Comparison of ENCODE assay signal across 17 cellular contexts in the genomic region with DNA sequence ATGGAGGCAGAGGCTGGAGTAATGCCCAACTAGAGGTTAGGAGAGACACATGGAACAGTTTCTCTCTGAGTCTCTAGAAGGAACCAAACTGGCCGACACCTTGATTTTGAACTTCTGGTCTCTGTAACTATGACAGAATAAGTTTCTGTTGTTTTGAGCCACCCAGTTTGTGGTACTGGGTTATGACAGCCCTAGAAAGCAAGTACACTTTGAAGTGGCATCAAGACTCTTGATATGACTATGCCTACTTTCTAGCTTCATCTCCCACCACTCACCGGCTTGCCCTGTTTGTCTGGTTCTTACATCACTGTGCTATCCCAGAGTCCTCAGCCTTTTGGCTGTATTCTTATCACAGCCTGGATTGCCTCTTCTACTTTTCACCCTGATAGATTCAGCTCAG.
DNase-seq lines count a peak whose midpoint lies in the region; ATAC-seq and TF ChIP-seq lines count a peak whose summit lies in the region.
"Had no signal": no experiment of that assay in that cellular context is flagged by ENCODE, and none has a peak within 500 bp of the region (broad histone marks: within the 10 kb centered on the region; RNA-seq: fewer than 3 reads in every experiment).

No MANE protein-coding gene starts in this region.

- H3K27me3 Mint-ChIP-seq in activated naive CD4-positive, alpha-beta T cell treated with anti-CD3 and anti-CD28 coated beads for 36 hours (ENCODE audit: low read depth): peaks cover 17% of the 10 kb centered on the region
- H3K27me3 Mint-ChIP-seq in activated naive CD4-positive, alpha-beta T cell treated with anti-CD3 and anti-CD28 coated beads, Interleukin-2, amount 10 ng/mL, durations not matched to agents 7 days and 5 days: peaks cover 15% of the 10 kb centered on the region

- no peak overlapping the region for H3K27ac ChIP-seq in RWPE1

- ATAC-seq in GM21619 (IDR thresholded peaks at IDR 0.05; ENCODE audit: unreplicated experiment): peak; percentile 73
- peak; percentile 83 for ATAC-seq in HG03378 (IDR thresholded peaks at IDR 0.05; ENCODE audit: unreplicated experiment)

- no peak overlapping the region for H3K27ac Mint-ChIP-seq in activated naive CD4-positive, alpha-beta T cell treated with anti-CD3 and anti-CD28 coated beads for 36 hours
- no peak overlapping the region for H3K27ac Mint-ChIP-seq in activated naive CD4-positive, alpha-beta T cell treated with anti-CD3 and anti-CD28 coated beads, Interleukin-2, amount 10 ng/mL, durations not matched to agents 7 days and 5 days
- H3K27ac Mint-ChIP-seq: mesothelial cell of epicardium had no signal

- no peaks in the 10 kb centered on the region for H3K36me3 Mint-ChIP-seq in activated naive CD4-positive, alpha-beta T cell treated with anti-CD3 and anti-CD28 coated beads for 36 hours (ENCODE audit: low read depth)
- H3K36me3 Mint-ChIP-seq in activated naive CD4-positive, alpha-beta T cell treated with anti-CD3 and anti-CD28 coated beads, Interleukin-2, amount 10 ng/mL, durations not matched to agents 7 days and 5 days: no peaks in the 10 kb centered on the region
- H3K36me3 Mint-ChIP-seq: mesothelial cell of epicardium had no signal

- CTCF ChIA-PET in activated naive CD4-positive, alpha-beta T cell treated with anti-CD3 and anti-CD28 coated beads for 36 hours (lab: Charles Lee): no interaction called here
- CTCF ChIA-PET in activated naive CD4-positive, alpha-beta T cell treated with anti-CD3 and anti-CD28 coated beads, Interleukin-2, amount 10 ng/mL, durations not matched to agents 7 days and 5 days (lab: Charles Lee): no interaction called here
- CTCF ChIA-PET in RWPE1 (lab: Yijun Ruan, JAX): interaction anchor here (0.6 kb wide), 2 partner anchors 313 to 1340 kb away, joined by 3 to 6 read pairs; no protein-coding TSS in a partner anchor

- H3K4me3 Mint-ChIP-seq in activated naive CD4-positive, alpha-beta T cell treated with anti-CD3 and anti-CD28 coated beads for 36 hours: no peak overlapping the region
- no peak overlapping the region for H3K4me3 Mint-ChIP-seq in activated naive CD4-positive, alpha-beta T cell treated with anti-CD3 and anti-CD28 coated beads, Interleukin-2, amount 10 ng/mL, durations not matched to agents 7 days and 5 days
- H3K4me3 Mint-ChIP-seq: central memory CD8-positive, alpha-beta T cell; mesothelial cell of epicardium had no signal

- H3K9me3 Mint-ChIP-seq in activated naive CD4-positive, alpha-beta T cell treated with anti-CD3 and anti-CD28 coated beads for 36 hours: no peaks in the 10 kb centered on the region
- H3K9me3 Mint-ChIP-seq in activated naive CD4-positive, alpha-beta T cell treated with anti-CD3 and anti-CD28 coated beads, Interleukin-2, amount 10 ng/mL, durations not matched to agents 7 days and 5 days: no peaks in the 10 kb centered on the region
- H3K9me3 Mint-ChIP-seq: central memory CD8-positive, alpha-beta T cell had no signal

- POLR2A ChIA-PET in RWPE1 (lab: Yijun Ruan, JAX; ENCODE audit: low non-redundant PET): no interaction called here

- DNase-seq in activated naive CD4-positive, alpha-beta T cell treated with anti-CD3 and anti-CD28 coated beads for 36 hours: peak; percentile 47
- DNase-seq in activated naive CD4-positive, alpha-beta T cell treated with anti-CD3 and anti-CD28 coated beads, Interleukin-2, amount 10 ng/mL, durations not matched to agents 7 days and 5 days: no peak
- DNase-seq in stimulated activated CD8-positive, alpha-beta memory T cell treated with anti-CD3 and anti-CD28 coated beads, Interleukin-4, amount 100 ng/mL, for 48 hours: peak; percentile 33
- DNase-seq in Kasumi-1 (lab: John Stamatoyannopoulos, UW) (no peak), mucosa of gallbladder (ENCODE audit: low spot score) (no peak), RWPE1 (ENCODE audit: low spot score) (no peak)
- DNase-seq: activated gamma-delta T cell treated with Interleukin-2 at 50 U/mL for 16 hours, DND-41, HCEC 1CT, NCI-H1105 treated with DMSO at 0.1 percent for 48 hours, NCI-H748 treated with DMSO at 0.1 percent for 48 hours, SHP77, uterus had no signal

- no peaks in the 10 kb centered on the region for H3K4me1 Mint-ChIP-seq in activated naive CD4-positive, alpha-beta T cell treated with anti-CD3 and anti-CD28 coated beads for 36 hours (ENCODE audit: low read depth)
- H3K4me1 Mint-ChIP-seq in activated naive CD4-positive, alpha-beta T cell treated with anti-CD3 and anti-CD28 coated beads, Interleukin-2, amount 10 ng/mL, durations not matched to agents 7 days and 5 days: peaks cover 5% of the 10 kb centered on the region
- H3K4me1 Mint-ChIP-seq: central memory CD8-positive, alpha-beta T cell had no signal

- intact Hi-C loops in activated naive CD4-positive, alpha-beta T cell treated with anti-CD3 and anti-CD28 coated beads for 36 hours (cut with micrococcal nuclease): no loop called here

- no peak for TF ChIP-seq CTCF in RWPE1 (conservative IDR thresholded peaks at IDR 0.05; ENCODE audit: low read depth)

Comparison
In these comparisons a context has a peak if more than half of its experiments do, and no peak if none do; other contexts are left out.
1. DNase-seq: peak in activated naive CD4-positive, alpha-beta T cell treated with anti-CD3 and anti-CD28 coated beads for 36 hours (single experiment) and stimulated activated CD8-positive, alpha-beta memory T cell treated with anti-CD3 and anti-CD28 coated beads, Interleukin-4, amount 100 ng/mL, for 48 hours (single experiment); none in activated naive CD4-positive, alpha-beta T cell treated with anti-CD3 and anti-CD28 coated beads, Interleukin-2, amount 10 ng/mL, durations not matched to agents 7 days and 5 days (single experiment), Kasumi-1 (0 of 2), mucosa of gallbladder (single experiment) and RWPE1 (single experiment).